In the genomic region with DNA sequence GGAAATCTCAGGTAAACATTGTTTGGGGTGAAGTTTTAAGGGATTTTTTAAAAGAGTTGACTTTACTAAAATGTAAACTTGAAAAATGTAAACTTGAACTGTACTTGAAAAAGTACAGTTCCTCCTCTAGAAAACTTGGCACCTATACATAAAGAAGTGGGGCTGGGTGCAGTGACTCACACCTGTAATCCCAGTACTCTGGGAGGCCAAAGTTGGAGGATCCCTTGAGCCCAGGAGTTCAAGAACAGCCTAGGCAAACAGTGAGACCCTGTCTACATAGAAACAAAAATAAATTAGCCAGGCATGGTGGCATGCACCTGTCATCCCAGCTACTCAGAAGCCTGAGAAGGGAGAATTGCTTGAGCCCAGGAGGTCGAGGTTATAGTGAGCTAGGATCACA, we compare ENCODE assay signal across 12 cellular contexts. TPM values are rescaled to one million over a fixed set of nuclear protein-coding genes. Genes with fewer than 3 reads are reported as not detected.
DNase-seq lines count a peak whose midpoint lies in the region; ATAC-seq and TF ChIP-seq lines count a peak whose summit lies in the region.
"Had no signal": no experiment of that assay in that cellular context is flagged by ENCODE, and none has a peak within 500 bp of the region (broad histone marks: within the 10 kb centered on the region; RNA-seq: fewer than 3 reads in every experiment).

No MANE protein-coding gene starts in this region.

- in situ Hi-C loops in GM23248 (cut with MboI): no loop called here

- H3K27me3 ChIP-seq in GM23248 (replicated peaks; ENCODE audit: insufficient read depth) (no peaks in the 10 kb centered on the region), left lung (no peaks in the 10 kb centered on the region)
- H3K27me3 ChIP-seq: BE2C had no signal

- WGBS in GM23248 (ENCODE audit: low coverage in 1 of 2, low lambda C conversion rate in 2 of 2, missing lambda C conversion rate in 2 of 2), 2 experiments: 38 to 39% methylated on average over 1 of the region's 1 CpG
- WGBS in lower leg skin, 2 donors: 71 to 88% methylated on average over 1 of the region's 1 CpG

- intact Hi-C loops in left lung (cut with DNase I) (no loop called here), lower leg skin (cut with DNase I; ENCODE audit: low total_unique reads) (no loop called here)

- H3K4me3 Mint-ChIP-seq in activated naive CD8-positive, alpha-beta T cell treated with anti-CD3 and anti-CD28 coated beads, Interleukin-2, amount 50 U/mL, for 24 hours: no peak overlapping the region
- H3K4me3 Mint-ChIP-seq: CD4-positive, alpha-beta memory T cell had no signal

- no peaks in the 10 kb centered on the region; the same call in 1 of the 2 replicates for H4K20me1 ChIP-seq in GM23248 (ENCODE audit: insufficient read depth)

- no peaks in the 10 kb centered on the region for H3K9me3 ChIP-seq in GM23248 (ENCODE audit: low read depth)
- no peaks in the 10 kb centered on the region for H3K9me3 ChIP-seq in left lung
- H3K9me3 ChIP-seq: A549, BE2C had no signal

- H3F3A ChIP-seq in GM23248 (ENCODE audit: insufficient read depth): no peaks in the 10 kb centered on the region

- peaks cover 29% of the 10 kb centered on the region for H3K4me1 Mint-ChIP-seq in activated naive CD8-positive, alpha-beta T cell treated with anti-CD3 and anti-CD28 coated beads, Interleukin-2, amount 50 U/mL, for 24 hours

- no peak overlapping the region for H2AFZ ChIP-seq in GM23248

- H3K36me3 ChIP-seq in GM23248 (ENCODE audit: low read depth) (no peaks in the 10 kb centered on the region), left lung (no peaks in the 10 kb centered on the region)
- H3K36me3 ChIP-seq: BE2C had no signal

- H3K27ac ChIP-seq in GM23248 (no peak overlapping the region), left lung (no peak overlapping the region)
- H3K27ac ChIP-seq: A549, C4-2B had no signal

- H3K4me2 ChIP-seq in GM23248 (ENCODE audit: unreplicated experiment): no peak overlapping the region
- H3K4me2 ChIP-seq: A549 had no signal

- no peaks in the 10 kb centered on the region for H3K9me3 Mint-ChIP-seq in activated naive CD8-positive, alpha-beta T cell treated with anti-CD3 and anti-CD28 coated beads, Interleukin-2, amount 50 U/mL, for 24 hours

- TF ChIP-seq POLR2A in lower leg skin (IDR thresholded peaks at IDR 0.05): no peak

- no peak overlapping the region for H3K4me3 ChIP-seq in GM23248
- H3K4me3 ChIP-seq in left lung: no peak overlapping the region
- H3K4me3 ChIP-seq in lower leg skin (ENCODE audit: low read depth, poor library complexity, severe bottlenecking): no peak overlapping the region
- H3K4me3 ChIP-seq: A549 had no signal

- peaks cover 72% of the 10 kb centered on the region for H3K79me2 ChIP-seq in GM23248 (ENCODE audit: insufficient read depth)

- no peak overlapping the region for H3K27ac Mint-ChIP-seq in activated naive CD8-positive, alpha-beta T cell treated with anti-CD3 and anti-CD28 coated beads, Interleukin-2, amount 50 U/mL, for 24 hours

- H3K9me2 ChIP-seq in GM23248 (ENCODE audit: insufficient read depth): no peaks in the 10 kb centered on the region

- TF ChIP-seq CTCF in left lung (IDR thresholded peaks at IDR 0.05) (no peak), lower leg skin (IDR thresholded peaks at IDR 0.05) (no peak)

- no peaks in the 10 kb centered on the region for H3K4me1 ChIP-seq in GM23248 (ENCODE audit: insufficient read depth)
- peaks cover 0 to 15% of the 10 kb centered on the region in 2 donors for H3K4me1 ChIP-seq in left lung
- H3K4me1 ChIP-seq: BE2C had no signal

- DNase-seq in GM23248 (peak; percentile 6), M059J (ENCODE audit: low read depth) (peak; percentile 37), left lung (no peak), lower leg skin (ENCODE audit: low spot score in 2 of 2) (no peak)
- no peak for DNase-seq in stimulated activated CD4-positive, alpha-beta T cell treated with anti-CD3 and anti-CD28 coated beads, Interleukin-4, amount 100 ng/mL, for 24 hours
- DNase-seq in activated naive CD8-positive, alpha-beta T cell treated with anti-CD3 and anti-CD28 coated beads, Interleukin-2, amount 50 U/mL, for 24 hours: no peak
- DNase-seq: BE2C; CD4-positive, alpha-beta memory T cell; DND-41; H7 had no signal

- H3K9ac ChIP-seq in GM23248: no peak overlapping the region

- no peaks in the 10 kb centered on the region for H3K36me3 Mint-ChIP-seq in activated naive CD8-positive, alpha-beta T cell treated with anti-CD3 and anti-CD28 coated beads, Interleukin-2, amount 50 U/mL, for 24 hours (ENCODE audit: low read depth)

- peak; percentile 70 for ATAC-seq in left lung
- no peak for ATAC-seq in activated naive CD8-positive, alpha-beta T cell treated with anti-CD3 and anti-CD28 coated beads, Interleukin-2, amount 50 U/mL, for 24 hours
- ATAC-seq: A549 had no signal

- no peaks in the 10 kb centered on the region for H3K27me3 Mint-ChIP-seq in activated naive CD8-positive, alpha-beta T cell treated with anti-CD3 and anti-CD28 coated beads, Interleukin-2, amount 50 U/mL, for 24 hours
- H3K27me3 Mint-ChIP-seq: CD4-positive, alpha-beta memory T cell had no signal

RNA-seq across cellular contexts. Expression of a gene that starts 7.2 kb away (rescaled TPM):
- total RNA-seq in GM23248 (2014; rRNA removed; shearing (Covaris generic)): 11.9 and 13.7 TPM in 2 replicates
- 6.6 and 10.0 TPM in 2 replicates for polyA plus RNA-seq in GM23248 (2016; fragmentation: Nextera tagmentation; extraction: Ambion mirVana)
- total RNA-seq in M059J (2014; rRNA removed; shearing (Covaris generic)): 6.0 and 11.3 TPM in 2 replicates
- total RNA-seq in left lung: 10 to 100 TPM; 42.3 to 44.0 TPM
- total RNA-seq in lower leg skin: 10 to 100 TPM; 10.6 to 16.6 (median 15.1) TPM

Comparison
In these comparisons a context has a peak if more than half of its experiments do, and no peak if none do; other contexts are left out.
1. DNase-seq: peak in GM23248 (single experiment) and M059J (single experiment); none in left lung (0 of 2), stimulated activated CD4-positive, alpha-beta T cell treated with anti-CD3 and anti-CD28 coated beads, Interleukin-4, amount 100 ng/mL, for 24 hours (single experiment), lower leg skin (0 of 2) and activated naive CD8-positive, alpha-beta T cell treated with anti-CD3 and anti-CD28 coated beads, Interleukin-2, amount 50 U/mL, for 24 hours (single experiment).